ENCODE assay signal across 8 cellular contexts in the genomic region with DNA sequence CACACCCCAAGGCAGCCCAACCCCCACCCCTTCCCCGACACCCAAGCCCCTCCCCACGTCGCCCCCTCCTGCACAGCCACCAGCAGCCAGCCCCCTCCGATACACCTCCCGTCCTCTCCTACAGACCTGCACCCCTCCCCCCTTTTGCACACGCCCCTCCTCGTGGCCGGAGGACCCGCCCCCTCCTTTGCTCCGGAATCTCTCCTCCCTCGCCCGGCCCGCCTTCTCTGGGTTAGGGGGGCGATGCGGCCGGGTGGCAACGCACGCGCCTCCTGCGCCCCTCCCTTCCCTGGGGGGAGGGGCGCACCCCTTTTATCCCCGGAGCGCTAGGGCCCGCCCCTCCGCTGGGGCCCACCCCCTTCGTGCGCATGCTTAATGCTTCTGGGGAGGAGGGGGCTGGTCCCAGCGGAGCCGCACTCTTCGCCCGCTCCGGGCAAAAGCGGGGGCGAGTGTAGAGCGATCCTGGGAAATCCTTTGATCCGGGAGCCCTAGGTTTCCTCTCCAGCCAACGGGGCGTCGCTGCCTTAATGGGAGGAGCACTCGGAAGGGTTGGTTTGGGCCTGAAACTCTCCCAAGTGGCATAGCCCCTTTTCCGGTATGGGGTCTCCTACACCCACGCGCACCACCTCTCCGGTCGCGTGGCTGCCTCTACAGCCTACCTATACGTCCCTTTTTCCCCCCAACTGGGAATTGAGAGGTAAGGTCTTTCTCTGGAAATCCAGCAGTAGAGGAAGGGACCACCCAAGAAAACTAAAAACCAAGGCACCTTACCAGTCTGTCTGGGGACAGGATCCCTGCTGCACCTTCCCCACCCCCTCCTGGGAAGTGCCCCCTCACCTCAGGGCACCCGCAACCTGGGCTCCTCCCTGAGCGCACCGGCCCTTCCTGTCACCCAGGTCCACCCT. TPM values are rescaled to one million over a fixed set of nuclear protein-coding genes. Genes with fewer than 3 reads are reported as not detected.
DNase-seq lines count a peak whose midpoint lies in the region; ATAC-seq and TF ChIP-seq lines count a peak whose summit lies in the region.

No MANE protein-coding gene starts in this region.

- H3K4me3 ChIP-seq in endodermal cell (ENCODE audit: low read length) (peak overlapping the region; percentile 83), mesendoderm (ENCODE audit: low read length) (peak overlapping the region; percentile 81)

- H3K23ac ChIP-seq in mesendoderm (ENCODE audit: low read length): peak overlapping the region; percentile 57

- H3K27me3 ChIP-seq in endodermal cell (ENCODE audit: control insufficient read depth, insufficient read depth, low read length, poor library complexity, severe bottlenecking): no peaks in the 10 kb centered on the region
- no peaks in the 10 kb centered on the region for H3K27me3 ChIP-seq in mesendoderm (ENCODE audit: insufficient read depth, low read length, poor library complexity)

- DNase-seq in DMS153 treated with DMSO at 0.1 percent for 48 hours (lab: John Stamatoyannopoulos, UW; ENCODE audit: unreplicated experiment) (peak; percentile 66), HUDEP-2 (lab: John Stamatoyannopoulos, UW; ENCODE audit: unreplicated experiment in 76 of 76) (peak in 69 of 76 experiments; percentile 23 to 83 (median 63)), NOMO-1 treated with DMSO at 0.1 percent for 48 hours (lab: John Stamatoyannopoulos, UW; ENCODE audit: unreplicated experiment) (peak; percentile 60), activated T-cell treated with anti-CD3 and anti-CD28 coated beads for 1 hour (ENCODE audit: low read depth) (peak; percentile 66), endodermal cell (peak; percentile 97), mesendoderm (peak; percentile 97)
- peak; percentile 54 to 57 for DNase-seq in stimulated activated CD8-positive, alpha-beta memory T cell treated with anti-CD3 and anti-CD28 coated beads, Interleukin-15, amount 100 ng/mL, for 4 hours (ENCODE audit: low read depth in 2 of 2)

- peak overlapping the region; percentile 81 for H3K4me3 Mint-ChIP-seq in endodermal cell

- H3K27ac Mint-ChIP-seq in endodermal cell: peak overlapping the region; percentile 48

- ATAC-seq in GM19463 (IDR thresholded peaks at IDR 0.05; ENCODE audit: unreplicated experiment): no peak

- peak overlapping the region; percentile 98 for H3K56ac ChIP-seq in mesendoderm (ENCODE audit: low read length)

- no peak overlapping the region for H2BK5ac ChIP-seq in mesendoderm (ENCODE audit: low read length)

- no peak for TF ChIP-seq CTCF in endodermal cell (conservative IDR thresholded peaks at IDR 0.05)

- H3K27ac ChIP-seq in endodermal cell (ENCODE audit: low read depth, low read length): peak overlapping the region; percentile 4
- no peak overlapping the region for H3K27ac ChIP-seq in mesendoderm (ENCODE audit: low read depth, low read length)

- H4K5ac ChIP-seq in mesendoderm (ENCODE audit: low read length): no peak overlapping the region

- no peak overlapping the region for H2AK5ac ChIP-seq in mesendoderm (ENCODE audit: low read length)

- WGBS in endodermal cell (ENCODE audit: insufficient coverage in 1 of 2, insufficient read length in 1 of 2), 2 experiments: 0 to 1% methylated on average over 1 to 49 of the region's 50 CpGs
- WGBS in mesendoderm (ENCODE audit: extremely low coverage, insufficient coverage, low lambda C conversion rate): no CpG with 5 or more reads among the region's 50 CpGs

- peaks cover 15% of the 10 kb centered on the region for H3K79me2 ChIP-seq in mesendoderm (ENCODE audit: control insufficient read depth, insufficient read depth, low read length)

- no peaks in the 10 kb centered on the region for H3K27me3 Mint-ChIP-seq in endodermal cell (ENCODE audit: insufficient read depth)

- H3K9me3 Mint-ChIP-seq in endodermal cell: no peaks in the 10 kb centered on the region

- peak overlapping the region; percentile 79 for H3K4me2 ChIP-seq in mesendoderm (ENCODE audit: low read length)

- H3K79me1 ChIP-seq in mesendoderm (ENCODE audit: low read length): peaks cover 12% of the 10 kb centered on the region

- H2BK15ac ChIP-seq in mesendoderm (replicated peaks; ENCODE audit: low read depth): no peak overlapping the region

- H3K36me3 ChIP-seq in endodermal cell (ENCODE audit: control insufficient read depth, insufficient read depth, low read length) (peaks cover 12% of the 10 kb centered on the region), mesendoderm (ENCODE audit: control insufficient read depth, insufficient read depth, low read length) (peaks cover 3% of the 10 kb centered on the region)

- peaks cover 8% of the 10 kb centered on the region for H3K4me1 ChIP-seq in endodermal cell (ENCODE audit: control insufficient read depth, insufficient read depth, low read length)
- no peaks in the 10 kb centered on the region for H3K4me1 ChIP-seq in mesendoderm (ENCODE audit: control insufficient read depth, low read depth, low read length)

- H3K4me1 Mint-ChIP-seq in endodermal cell: peaks cover 34% of the 10 kb centered on the region

- H3K4ac ChIP-seq in mesendoderm (ENCODE audit: low read depth, low read length): peak overlapping the region; percentile 46

- no peaks in the 10 kb centered on the region for H3K9me3 ChIP-seq in endodermal cell (ENCODE audit: control insufficient read depth, low read length)

- H3K9ac ChIP-seq in endodermal cell (ENCODE audit: extremely low read depth, low read length, poor library complexity, severe bottlenecking): peak overlapping the region; percentile 70
- H3K9ac ChIP-seq in mesendoderm (ENCODE audit: low read length): peak overlapping the region; percentile 91

- peaks cover 18% of the 10 kb centered on the region for H3K36me3 Mint-ChIP-seq in endodermal cell (ENCODE audit: low read depth)

- no peak overlapping the region for H3K18ac ChIP-seq in mesendoderm (ENCODE audit: low read length)

- H2BK120ac ChIP-seq in mesendoderm (ENCODE audit: low read depth, low read length): no peak overlapping the region

- no peak overlapping the region for H4K8ac ChIP-seq in mesendoderm (ENCODE audit: low read depth, low read length)

RNA-seq across cellular contexts. Expression of gene SOX12, which starts 1.9 kb away (rescaled TPM):
- 10 to 100 TPM; 71.4 to 81.7 TPM for total RNA-seq in endodermal cell
- polyA plus RNA-seq in endodermal cell (2013, experiment 1 of 2): 60.7 TPM
- 57.0 TPM for polyA plus RNA-seq in endodermal cell (2013, experiment 2 of 2)
- polyA plus RNA-seq in mesendoderm (2013, experiment 1 of 2): 15.5 TPM
- polyA plus RNA-seq in mesendoderm (2013, experiment 2 of 2): 15.5 TPM

RNA-seq across cellular contexts. Expression of gene NRSN2, which starts 19.6 kb away (rescaled TPM):
- 10 to 100 TPM; 24.7 to 38.4 TPM for total RNA-seq in endodermal cell
- 34.9 TPM for polyA plus RNA-seq in endodermal cell (2013, experiment 1 of 2)
- 37.1 TPM for polyA plus RNA-seq in endodermal cell (2013, experiment 2 of 2)
- polyA plus RNA-seq in mesendoderm (2013, experiment 1 of 2): 10.5 TPM
- 10.6 TPM for polyA plus RNA-seq in mesendoderm (2013, experiment 2 of 2)

RNA-seq across cellular contexts. Expression of gene ZCCHC3, which starts 29.9 kb away (rescaled TPM):
- 10 to 100 TPM; 39.5 to 46.1 TPM for total RNA-seq in endodermal cell
- 41.4 TPM for polyA plus RNA-seq in endodermal cell (2013, experiment 1 of 2)
- polyA plus RNA-seq in endodermal cell (2013, experiment 2 of 2): 36.9 TPM
- 26.5 TPM for polyA plus RNA-seq in mesendoderm (2013, experiment 1 of 2)
- polyA plus RNA-seq in mesendoderm (2013, experiment 2 of 2): 26.9 TPM

RNA-seq across cellular contexts. Expression of gene C20orf96, which starts 36.7 kb away (rescaled TPM):
- 10 to 100 TPM; 21.8 to 29.4 TPM for total RNA-seq in endodermal cell
- 42.1 TPM for polyA plus RNA-seq in endodermal cell (2013, experiment 1 of 2)
- 32.5 TPM for polyA plus RNA-seq in endodermal cell (2013, experiment 2 of 2)
- polyA plus RNA-seq in mesendoderm (2013, experiment 1 of 2): 8.2 TPM
- 8.2 TPM for polyA plus RNA-seq in mesendoderm (2013, experiment 2 of 2)

RNA-seq across cellular contexts. Expression of gene TRIB3, which starts 53.3 kb away (rescaled TPM):
- 1 to 10 TPM; 4.0 TPM for total RNA-seq in endodermal cell
- polyA plus RNA-seq in endodermal cell (2013, experiment 1 of 2): 7.6 TPM
- 5.8 TPM for polyA plus RNA-seq in endodermal cell (2013, experiment 2 of 2)
- 9.3 TPM for polyA plus RNA-seq in mesendoderm (2013, experiment 1 of 2)
- 10.0 TPM for polyA plus RNA-seq in mesendoderm (2013, experiment 2 of 2)
